ENCODE assay signal across 8 cellular contexts in the genomic region with DNA sequence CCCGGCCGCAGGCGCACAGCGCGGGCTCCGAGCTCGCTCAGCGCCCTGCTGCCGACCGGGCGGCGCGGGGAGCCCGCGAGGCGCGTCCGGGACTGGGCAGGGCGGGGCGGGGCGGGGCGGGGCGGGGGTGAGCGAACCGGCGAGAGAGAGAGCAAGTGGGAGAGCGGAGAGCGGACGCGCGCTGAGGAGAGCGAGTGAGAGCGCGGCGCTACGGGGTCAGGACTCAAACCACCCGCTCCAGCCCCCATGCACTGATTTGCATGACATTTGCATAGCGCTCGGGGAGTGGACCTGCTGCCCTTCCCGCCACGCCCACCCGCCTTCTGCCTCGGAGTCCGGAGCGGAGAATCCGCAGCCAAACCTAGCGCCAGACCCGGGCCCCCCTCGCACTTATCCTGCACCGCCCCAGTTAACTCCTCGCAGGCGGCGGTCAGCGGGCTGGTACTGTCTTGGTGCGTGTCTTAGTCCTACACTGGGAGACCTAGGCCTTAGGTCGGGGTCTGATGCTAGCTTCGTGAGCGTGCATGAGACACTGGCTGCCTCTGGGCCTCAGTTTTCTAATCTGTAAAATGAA. TPM values are rescaled to one million over a fixed set of nuclear protein-coding genes. Genes with fewer than 3 reads are reported as not detected.
DNase-seq lines count a peak whose midpoint lies in the region; ATAC-seq and TF ChIP-seq lines count a peak whose summit lies in the region.

A gene with protein sequence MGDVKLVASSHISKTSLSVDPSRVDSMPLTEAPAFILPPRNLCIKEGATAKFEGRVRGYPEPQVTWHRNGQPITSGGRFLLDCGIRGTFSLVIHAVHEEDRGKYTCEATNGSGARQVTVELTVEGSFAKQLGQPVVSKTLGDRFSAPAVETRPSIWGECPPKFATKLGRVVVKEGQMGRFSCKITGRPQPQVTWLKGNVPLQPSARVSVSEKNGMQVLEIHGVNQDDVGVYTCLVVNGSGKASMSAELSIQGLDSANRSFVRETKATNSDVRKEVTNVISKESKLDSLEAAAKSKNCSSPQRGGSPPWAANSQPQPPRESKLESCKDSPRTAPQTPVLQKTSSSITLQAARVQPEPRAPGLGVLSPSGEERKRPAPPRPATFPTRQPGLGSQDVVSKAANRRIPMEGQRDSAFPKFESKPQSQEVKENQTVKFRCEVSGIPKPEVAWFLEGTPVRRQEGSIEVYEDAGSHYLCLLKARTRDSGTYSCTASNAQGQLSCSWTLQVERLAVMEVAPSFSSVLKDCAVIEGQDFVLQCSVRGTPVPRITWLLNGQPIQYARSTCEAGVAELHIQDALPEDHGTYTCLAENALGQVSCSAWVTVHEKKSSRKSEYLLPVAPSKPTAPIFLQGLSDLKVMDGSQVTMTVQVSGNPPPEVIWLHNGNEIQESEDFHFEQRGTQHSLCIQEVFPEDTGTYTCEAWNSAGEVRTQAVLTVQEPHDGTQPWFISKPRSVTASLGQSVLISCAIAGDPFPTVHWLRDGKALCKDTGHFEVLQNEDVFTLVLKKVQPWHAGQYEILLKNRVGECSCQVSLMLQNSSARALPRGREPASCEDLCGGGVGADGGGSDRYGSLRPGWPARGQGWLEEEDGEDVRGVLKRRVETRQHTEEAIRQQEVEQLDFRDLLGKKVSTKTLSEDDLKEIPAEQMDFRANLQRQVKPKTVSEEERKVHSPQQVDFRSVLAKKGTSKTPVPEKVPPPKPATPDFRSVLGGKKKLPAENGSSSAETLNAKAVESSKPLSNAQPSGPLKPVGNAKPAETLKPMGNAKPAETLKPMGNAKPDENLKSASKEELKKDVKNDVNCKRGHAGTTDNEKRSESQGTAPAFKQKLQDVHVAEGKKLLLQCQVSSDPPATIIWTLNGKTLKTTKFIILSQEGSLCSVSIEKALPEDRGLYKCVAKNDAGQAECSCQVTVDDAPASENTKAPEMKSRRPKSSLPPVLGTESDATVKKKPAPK (N-terminal part only) (minus strand): TSS at position 75 of the 574 bp plus-strand sequence. CDS start 90,491 bp downstream, outside the sequence.

- peak within 1 kb of the TSS; percentile 78 for H4K8ac ChIP-seq in trophoblast cell (ENCODE audit: low read depth, low read length)

- peak within 1 kb of the TSS; percentile 83 for H4K12ac ChIP-seq in trophoblast cell (ENCODE audit: low read depth, low read length)

- H3K4ac ChIP-seq in trophoblast cell (ENCODE audit: low read depth, low read length), result peak within 1 kb of the TSS; percentile 67

- peak within 1 kb of the TSS; percentile 68 for H2AK5ac ChIP-seq in trophoblast cell (ENCODE audit: low read length)

- H3K4me3 ChIP-seq in ACC112 (ENCODE audit: low read depth, low read length) (peak within 1 kb of the TSS; percentile 93), heart right ventricle (peak within 1 kb of the TSS; percentile 18 to 58 (median 50)), trophoblast cell (ENCODE audit: low read depth, low read length) (peak within 1 kb of the TSS; percentile 72)

- H3K4me1 Mint-ChIP-seq in activated naive CD8-positive, alpha-beta T cell treated with anti-CD3 and anti-CD28 coated beads, Interleukin-2, amount 50 U/mL, for 24 hours, result peaks cover 12% of the 10 kb centered on the region

- no peaks in the 10 kb centered on the region for H3K36me3 ChIP-seq in ACC112 (ENCODE audit: insufficient read depth, low read length)
- H3K36me3 ChIP-seq in heart right ventricle, result no peaks in the 10 kb centered on the region
- no peaks in the 10 kb centered on the region for H3K36me3 ChIP-seq in trophoblast cell (ENCODE audit: control insufficient read depth in 1 of 2, insufficient read depth in 2 of 2, low read length in 2 of 2)

- H3K79me2 ChIP-seq in ACC112 (ENCODE audit: control insufficient read depth, insufficient read depth, low read length, unreplicated experiment) (no peaks in the 10 kb centered on the region), trophoblast cell (ENCODE audit: control insufficient read depth, insufficient read depth, low read length, poor library complexity) (peaks cover 4% of the 10 kb centered on the region)

- H3K36me3 Mint-ChIP-seq in activated naive CD8-positive, alpha-beta T cell treated with anti-CD3 and anti-CD28 coated beads, Interleukin-2, amount 50 U/mL, for 24 hours (ENCODE audit: low read depth), result no peaks in the 10 kb centered on the region

- DNase-seq in NCI-H748 treated with DMSO at 0.1 percent for 48 hours (lab: John Stamatoyannopoulos, UW), result peak; percentile 65
- DNase-seq in activated naive CD8-positive, alpha-beta T cell treated with anti-CD3 and anti-CD28 coated beads, Interleukin-2, amount 50 U/mL, for 24 hours, result peak; percentile 56
- DNase-seq in heart right ventricle, result peak; percentile 69 to 77
- peak; percentile 60 to 63 for DNase-seq in trophoblast cell
- no peak for DNase-seq in NAMALWA (ENCODE audit: low spot score)

- peaks cover 48% of the 10 kb centered on the region for H3K27me3 Mint-ChIP-seq in activated naive CD8-positive, alpha-beta T cell treated with anti-CD3 and anti-CD28 coated beads, Interleukin-2, amount 50 U/mL, for 24 hours

- H3K27ac ChIP-seq in ACC112 (ENCODE audit: low read depth, low read length), result no peak within 1 kb of the TSS
- H3K27ac ChIP-seq in heart right ventricle, result no peak within 1 kb of the TSS
- no peak within 1 kb of the TSS for H3K27ac ChIP-seq in trophoblast cell (ENCODE audit: low read depth, low read length)

- no peak for TF ChIP-seq CTCF in heart right ventricle (IDR thresholded peaks at IDR 0.05)

- H3K27me3 ChIP-seq in ACC112 (ENCODE audit: insufficient read depth, low read length) (peaks cover 19% of the 10 kb centered on the region), heart right ventricle (peaks cover 0 to 56% (median 0%) of the 10 kb centered on the region in 7 donors), trophoblast cell (ENCODE audit: insufficient read depth, low read length) (no peaks in the 10 kb centered on the region)

- ATAC-seq in GM18498 (IDR thresholded peaks at IDR 0.05; ENCODE audit: unreplicated experiment) (peak; percentile 71), HG03521 (IDR thresholded peaks at IDR 0.05; ENCODE audit: unreplicated experiment) (peak; percentile 72), heart right ventricle (peak; percentile 83 to 98 (median 96))
- ATAC-seq in activated naive CD8-positive, alpha-beta T cell treated with anti-CD3 and anti-CD28 coated beads, Interleukin-2, amount 50 U/mL, for 24 hours, result peak; percentile 88

- H2BK120ac ChIP-seq in trophoblast cell (ENCODE audit: insufficient read depth, low read length, poor library complexity), result peak within 1 kb of the TSS; percentile 83

- H3K9me3 ChIP-seq in heart right ventricle, result peaks cover 0 to 3% (median 0%) of the 10 kb centered on the region in 11 donors
- H3K9me3 ChIP-seq in trophoblast cell (ENCODE audit: insufficient read depth, low read depth, low read length), result no peaks in the 10 kb centered on the region

- H3K4me1 ChIP-seq in ACC112 (ENCODE audit: control insufficient read depth, insufficient read depth, low read length, unreplicated experiment), result no peaks in the 10 kb centered on the region
- peaks cover 0 to 13% (median 8%) of the 10 kb centered on the region in 9 donors for H3K4me1 ChIP-seq in heart right ventricle
- peaks cover 10 to 21% of the 10 kb centered on the region in 2 experiments for H3K4me1 ChIP-seq in trophoblast cell (ENCODE audit: control insufficient read depth in 1 of 2, insufficient read depth in 2 of 2, low read length in 2 of 2)

- peak within 1 kb of the TSS; percentile 2 for H3K23ac ChIP-seq in trophoblast cell (ENCODE audit: low read length)

- peak within 1 kb of the TSS; percentile 17 for H2BK12ac ChIP-seq in trophoblast cell (ENCODE audit: low read length)

- peak within 1 kb of the TSS; percentile 83 for H3K4me2 ChIP-seq in trophoblast cell (ENCODE audit: low read length)

- intact Hi-C loops in heart right ventricle (cut with DNase I), result loop anchor here in 3 of 10 donors (10.0 kb wide), 3 partner anchors 120 to 140 kb away; no protein-coding TSS in a partner anchor

- 2% methylated on average over 39 to 58 of the region's 58 CpGs for WGBS in heart right ventricle, 2 donors
- no CpG with 5 or more reads among the region's 58 CpGs for WGBS in trophoblast cell (ENCODE audit: extremely low coverage, insufficient coverage, insufficient read length)

- peak within 1 kb of the TSS; percentile 92 for H3K14ac ChIP-seq in trophoblast cell (ENCODE audit: low read length)

- H2AFZ ChIP-seq in ACC112 (ENCODE audit: low read length, unreplicated experiment) (peak within 1 kb of the TSS; percentile 86), trophoblast cell (ENCODE audit: insufficient read depth, low read length, poor library complexity) (peak within 1 kb of the TSS; percentile 8)

- H3K18ac ChIP-seq in trophoblast cell (ENCODE audit: low read length), result peak within 1 kb of the TSS; percentile 92

- peaks cover 7% of the 10 kb centered on the region for H3K79me1 ChIP-seq in trophoblast cell (ENCODE audit: low read length)

- peak within 1 kb of the TSS; percentile 64 for H4K91ac ChIP-seq in trophoblast cell (ENCODE audit: low read depth, low read length)

- no peaks in the 10 kb centered on the region for H3K9me3 Mint-ChIP-seq in activated naive CD8-positive, alpha-beta T cell treated with anti-CD3 and anti-CD28 coated beads, Interleukin-2, amount 50 U/mL, for 24 hours

- H3K9ac ChIP-seq in trophoblast cell (ENCODE audit: low read length), result peak within 1 kb of the TSS; percentile 30

- H2BK5ac ChIP-seq in trophoblast cell (ENCODE audit: low read depth, low read length, poor library complexity), result peak within 1 kb of the TSS; percentile 23

- peak within 1 kb of the TSS; percentile 67 for H3K4me3 Mint-ChIP-seq in activated naive CD8-positive, alpha-beta T cell treated with anti-CD3 and anti-CD28 coated beads, Interleukin-2, amount 50 U/mL, for 24 hours

- no peak within 1 kb of the TSS for H3K27ac Mint-ChIP-seq in activated naive CD8-positive, alpha-beta T cell treated with anti-CD3 and anti-CD28 coated beads, Interleukin-2, amount 50 U/mL, for 24 hours

RNA-seq across cellular contexts. Expression of the gene that starts here (rescaled TPM):
- total RNA-seq in heart right ventricle, result 10 to 100 TPM in 7 of 10 donors, 1 to 10 TPM in 3; 5.8 to 15.1 (median 11.6) TPM
- polyA plus RNA-seq in heart right ventricle, result 10 to 100 TPM in 1 of 2 donors, 1 to 10 TPM in 1; 5.6 to 20.6 TPM
- 57.6 and 60.4 TPM in 2 replicates for polyA plus RNA-seq in trophoblast cell (2013)
